ENCODE assay signal across 8 cellular contexts in the genomic region with DNA sequence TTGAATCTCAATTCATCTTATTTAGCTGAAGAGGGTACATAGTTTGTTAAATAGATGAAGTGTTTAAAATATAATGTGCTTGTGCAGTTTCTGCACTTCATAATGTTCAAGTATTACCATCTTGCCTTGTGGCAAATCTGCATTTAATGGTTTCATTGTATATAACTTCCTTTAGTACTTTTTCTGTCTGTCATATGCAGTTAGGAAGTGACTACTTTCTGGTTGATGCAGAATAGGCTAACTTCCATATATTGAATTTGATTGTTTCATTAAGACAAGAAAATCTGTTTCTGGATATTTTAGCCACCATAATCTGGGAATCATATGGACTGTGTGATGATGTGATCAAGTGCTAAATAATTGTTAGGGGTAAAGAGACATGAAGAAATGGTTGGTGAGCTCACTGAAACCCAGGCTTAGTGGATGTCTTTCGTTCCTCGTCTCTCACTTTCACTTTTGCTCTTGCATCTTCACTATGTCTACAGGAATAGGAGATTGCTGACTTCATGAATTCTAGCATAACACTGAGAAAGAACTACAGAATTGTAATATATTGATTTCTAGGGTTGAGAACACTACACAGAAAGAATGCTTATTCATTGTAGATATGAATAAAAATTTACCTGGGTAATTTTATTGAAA. TPM values are rescaled to one million over a fixed set of nuclear protein-coding genes. Genes with fewer than 3 reads are reported as not detected.
A peak's percentile ranks its signal among the peaks of the same experiment; 100 is the strongest.
DNase-seq lines count a peak whose midpoint lies in the region; ATAC-seq and TF ChIP-seq lines count a peak whose summit lies in the region.

No MANE protein-coding gene starts in this region.

- BruUV-seq in OCI-LY7 (replicated peaks; lab: Mats Ljungman, UMichigan), result no TSS peak

- peak overlapping the region; percentile 56 for H3K4me2 ChIP-seq in OCI-LY7 (ENCODE audit: low read length)

- no peaks in the 10 kb centered on the region for H3K9me3 ChIP-seq in OCI-LY7 (ENCODE audit: low read length)
- no peaks in the 10 kb centered on the region for H3K9me3 ChIP-seq in colonic mucosa

- H3K4me3 ChIP-seq in OCI-LY7 (ENCODE audit: low read depth, low read length, poor library complexity, severe bottlenecking) (no peak overlapping the region), fibroblast of the aortic adventitia (ENCODE audit: low read depth, low read length) (peak overlapping the region; percentile 47), colonic mucosa (no peak overlapping the region)

- POLR2A ChIA-PET in OCI-LY7 (lab: Charles Lee), result interaction anchor here (0.5 to 1.4 kb wide), 5 partner anchors 10 to 224 kb away, joined by 3 to 5 read pairs (median 4); no protein-coding TSS in a partner anchor

- intact Hi-C loops in OCI-LY7 (cut with micrococcal nuclease; ENCODE audit: unreplicated experiment) (no loop called here), colonic mucosa (cut with DNase I) (no loop called here)

- H3K79me2 ChIP-seq in OCI-LY7 (ENCODE audit: insufficient read depth, low read depth, low read length), result no peaks in the 10 kb centered on the region

- peak; percentile 20 for DNase-seq in OCI-LY7 (ENCODE audit: low spot score)
- DNase-seq in fibroblast of the aortic adventitia (ENCODE audit: low read depth), result peak; percentile 24
- DNase-seq in colonic mucosa, result no peak
- DNase-seq in T1000 (lab: John Stamatoyannopoulos, UW), result no peak
- DNase-seq in AG08396 (ENCODE audit: low spot score), result no peak
- DNase-seq in NCI-H345 treated with DMSO at 0.1 percent for 48 hours (lab: John Stamatoyannopoulos, UW; ENCODE audit: unreplicated experiment), result no peak

- H3K27ac ChIP-seq in OCI-LY7 (ENCODE audit: low read depth, low read length, poor library complexity, severe bottlenecking) (no peak overlapping the region), colonic mucosa (no peak overlapping the region)

- H3K9ac ChIP-seq in colonic mucosa (ENCODE audit: low read depth in 2 of 2, low read length in 2 of 2), result no peak overlapping the region

- CTCF ChIA-PET in OCI-LY7 (lab: Charles Lee; ENCODE audit: unreplicated experiment), result interaction anchor here (1.5 kb wide), 1 partner anchor 65 kb away, joined by 4 read pairs; no protein-coding TSS in a partner anchor

- no peak for TF ChIP-seq CTCF in OCI-LY7 (conservative IDR thresholded peaks at IDR 0.05; ENCODE audit: low read length)
- no peak for TF ChIP-seq CTCF in fibroblast of the aortic adventitia (IDR thresholded peaks at IDR 0.05; ENCODE audit: insufficient read depth, low read length)
- no peak for TF ChIP-seq CTCF in colonic mucosa (IDR thresholded peaks at IDR 0.05)

- H3K36me3 ChIP-seq in OCI-LY7 (ENCODE audit: insufficient read depth, low read length) (no peaks in the 10 kb centered on the region), colonic mucosa (no peaks in the 10 kb centered on the region)

- H3K4me1 ChIP-seq in OCI-LY7 (ENCODE audit: insufficient read depth, low read length, poor library complexity, severe bottlenecking), result no peaks in the 10 kb centered on the region
- no peaks in the 10 kb centered on the region for H3K4me1 ChIP-seq in colonic mucosa

- no peaks in the 10 kb centered on the region for H3K27me3 ChIP-seq in colonic mucosa

- H2AFZ ChIP-seq in OCI-LY7 (ENCODE audit: low read length), result no peak overlapping the region; the same call in 1 of the 2 replicates

- H4K20me1 ChIP-seq in OCI-LY7 (ENCODE audit: insufficient read depth, low read length), result no peaks in the 10 kb centered on the region

- ATAC-seq in GM18498 (IDR thresholded peaks at IDR 0.05; ENCODE audit: unreplicated experiment) (peak; percentile 45), HG02642 (IDR thresholded peaks at IDR 0.05; ENCODE audit: poor library complexity, unreplicated experiment) (peak; percentile 51)

- no peaks in the 10 kb centered on the region for H3K9me2 ChIP-seq in OCI-LY7 (ENCODE audit: insufficient read depth, low read length)

RNA-seq across cellular contexts. Expression of a gene that starts 3.5 kb away (rescaled TPM):
- 1.8 and 2.9 TPM in 2 replicates for total RNA-seq in OCI-LY7 (2014; rRNA removed; shearing (Covaris generic))
- total RNA-seq in OCI-LY7 (2022) (1.8 and 2.8 TPM in 2 replicates), fibroblast of the aortic adventitia (ENCODE audit: low replicate concordance) (3.8 and 7.0 TPM in 2 replicates), colonic mucosa (1 to 10 TPM in 1 of 2 donors, under 1 TPM in 1; 0.58 to 2.8 TPM)

Comparison
In these comparisons a context has a peak if more than half of its experiments do, and no peak if none do; other contexts are left out.
1. DNase-seq: peak in OCI-LY7 (single experiment) and fibroblast of the aortic adventitia (single experiment); none in colonic mucosa (single experiment), T1000 (single experiment), AG08396 (single experiment) and NCI-H345 treated with DMSO at 0.1 percent for 48 hours (single experiment).